In the genomic region with DNA sequence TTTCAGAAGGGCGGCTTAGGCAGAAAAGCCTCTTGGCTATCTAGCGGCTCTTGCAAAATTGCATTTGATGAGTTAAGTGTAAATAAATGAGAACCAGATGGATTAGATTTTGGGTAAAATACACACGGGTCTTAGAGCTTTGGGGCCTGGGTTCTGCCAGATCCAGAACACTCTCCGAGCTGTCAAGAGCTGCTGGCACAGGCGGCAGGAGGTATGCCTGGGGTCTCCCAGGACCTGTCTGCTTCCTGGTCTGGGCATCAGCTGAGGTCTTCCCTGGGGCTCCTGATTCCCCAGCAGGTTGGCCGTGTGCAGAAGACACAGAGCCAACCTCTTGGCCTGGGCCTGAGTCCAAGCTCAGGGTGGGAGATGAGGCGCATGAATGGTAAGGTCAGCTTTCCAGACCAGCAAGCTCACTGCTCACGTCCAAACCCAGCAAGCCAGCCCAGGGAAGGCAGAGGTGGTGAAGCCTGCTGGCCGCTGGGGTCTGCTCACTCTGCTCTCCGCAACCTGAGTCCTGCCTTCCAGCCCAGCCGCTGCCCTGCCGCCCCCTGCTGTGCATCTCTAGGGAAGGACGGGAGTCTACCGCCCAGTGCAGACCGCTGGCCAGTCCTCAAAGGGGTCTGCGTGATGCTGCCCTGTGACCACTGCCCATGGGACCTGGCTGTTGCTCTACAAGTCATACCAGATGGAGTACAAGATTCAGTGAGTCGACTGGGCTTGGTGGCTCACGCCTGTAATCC, we compare ENCODE assay signal across 20 cellular contexts. TPM values are rescaled to one million over a fixed set of nuclear protein-coding genes. Genes with fewer than 3 reads are reported as not detected.
DNase-seq lines count a peak whose midpoint lies in the region; ATAC-seq and TF ChIP-seq lines count a peak whose summit lies in the region.
"Had no signal": no experiment of that assay in that cellular context is flagged by ENCODE, and none has a peak within 500 bp of the region (broad histone marks: within the 10 kb centered on the region; RNA-seq: fewer than 3 reads in every experiment).

No MANE protein-coding gene starts in this region.

- intact Hi-C loops in stomach (cut with DNase I; ENCODE audit: low total_unique reads), result no loop called here

- 42% methylated on average over 3 of the region's 18 CpGs for WGBS in SK-N-SH (ENCODE audit: low lambda C conversion rate)
- 67 to 82% (median 78%) methylated on average over 7 to 18 of the region's 18 CpGs for WGBS in stomach, 5 donors

- no peak overlapping the region for H3K4me3 ChIP-seq in BLaER1 treated with 17β-estradiol and CSF1 and Interleukin-3, amounts not matched to agents 10 nM and 100 nM
- H3K4me3 ChIP-seq in SK-N-SH (ENCODE audit: low read depth in 2 of 2, low read length in 1 of 2) (no peak overlapping the region), fibroblast of villous mesenchyme (ENCODE audit: low read depth, low read length) (no peak overlapping the region), stomach (no peak overlapping the region)
- H3K4me3 ChIP-seq: lower lobe of right lung, SJCRH30, smooth muscle cell, upper lobe of right lung had no signal

- H3K27me3 ChIP-seq in BLaER1 treated with 17β-estradiol and CSF1 and Interleukin-3, amounts not matched to agents 10 nM and 100 nM, result no peaks in the 10 kb centered on the region
- H3K27me3 ChIP-seq in SK-N-SH (ENCODE audit: insufficient read depth), result no peaks in the 10 kb centered on the region
- H3K27me3 ChIP-seq in stomach, result no peaks in the 10 kb centered on the region
- H3K27me3 ChIP-seq: SJCRH30, upper lobe of right lung had no signal

- ATAC-seq in HG03439 (IDR thresholded peaks at IDR 0.05; ENCODE audit: unreplicated experiment) (no peak), GM18511 (IDR thresholded peaks at IDR 0.05; ENCODE audit: unreplicated experiment) (no peak)
- ATAC-seq: lower lobe of right lung, upper lobe of right lung had no signal

- H3K27ac ChIP-seq in BLaER1 treated with 17β-estradiol and CSF1 and Interleukin-3, amounts not matched to agents 10 nM and 100 nM, result peak overlapping the region in 3 of 11 experiments; percentile 78 to 84 (median 82); a peak in 6 of 22 replicates
- H3K27ac ChIP-seq in SK-N-SH (ENCODE audit: low read depth in 2 of 2, low read length in 1 of 2) (peak overlapping the region in 1 of 2 experiments; percentile 89; a peak in 2 of 4 replicates), stomach (peak overlapping the region in 4 of 5 donors; percentile 23 to 68 (median 60))
- H3K27ac ChIP-seq: lower lobe of right lung, SJCRH30, upper lobe of right lung had no signal

- peak overlapping the region in 8 of 11 experiments; percentile 72 to 95 (median 89); a peak in 16 of 22 replicates for H3K4me2 ChIP-seq in BLaER1 treated with 17β-estradiol and CSF1 and Interleukin-3, amounts not matched to agents 10 nM and 100 nM
- H3K4me2 ChIP-seq in SK-N-SH, result no peak overlapping the region
- H3K4me2 ChIP-seq: smooth muscle cell had no signal

- peak in 1 of 2 experiments; percentile 75; a peak in 2 of 4 replicates for TF ChIP-seq EP300 in SK-N-SH (IDR thresholded peaks at IDR 0.05; ENCODE audit: borderline replicate concordance in 1 of 2, low read depth in 1 of 2, low read length in 1 of 2)
- TF ChIP-seq EP300 in stomach (IDR thresholded peaks at IDR 0.05), result no peak

- no peaks in the 10 kb centered on the region for H3K9me3 ChIP-seq in BLaER1 treated with 17β-estradiol and CSF1 and Interleukin-3, amounts not matched to agents 10 nM and 100 nM (replicated peaks in 1 of 11)
- H3K9me3 ChIP-seq in SK-N-SH (no peaks in the 10 kb centered on the region), stomach (no peaks in the 10 kb centered on the region)
- H3K9me3 ChIP-seq: lower lobe of right lung, SJCRH30, upper lobe of right lung had no signal

- POLR2A ChIA-PET in SK-N-SH (lab: Yijun Ruan, JAX), result interaction anchor here (0.8 kb wide), 2 partner anchors 11 to 59 kb away, joined by 3 to 6 read pairs; no protein-coding TSS in a partner anchor

- H3K4me1 ChIP-seq in BLaER1 treated with 17β-estradiol and CSF1 and Interleukin-3, amounts not matched to agents 10 nM and 100 nM, result peaks cover 34 to 97% (median 84%) of the 10 kb centered on the region in 10 experiments
- H3K4me1 ChIP-seq in SK-N-SH (ENCODE audit: control insufficient read depth in 1 of 2, insufficient read depth in 2 of 2, low read depth in 1 of 2, low read length in 1 of 2) (peaks cover 0 to 79% of the 10 kb centered on the region in 2 experiments; a peak in 1 of 4 replicates), stomach (peaks cover 7 to 67% (median 25%) of the 10 kb centered on the region in 4 donors)

- no peak for TF ChIP-seq RAD21 in SK-N-SH (IDR thresholded peaks at IDR 0.05; ENCODE audit: low read length)

- peak; percentile 78 for DNase-seq in SK-N-SH
- peak; percentile 38 for DNase-seq in fibroblast of villous mesenchyme (ENCODE audit: low read depth)
- DNase-seq in stomach, result no peak
- DNase-seq in activated effector memory CD4-positive, alpha-beta T cell treated with Interleukin-2 at 50 U/mL for 16 hours, result no peak
- DNase-seq in T1000 (lab: John Stamatoyannopoulos, UW), result no peak
- DNase-seq: activated CD4-positive, alpha-beta T cell treated with anti-CD3 and anti-CD28 coated beads for 4 hours; activated gamma-delta T cell treated with Interleukin-2 at 50 U/mL for 16 hours; lower lobe of right lung; NCI-H2081; NCI-H526; SJCRH30; stimulated activated CD4-positive, alpha-beta T cell treated with anti-CD3 and anti-CD28 coated beads, Interleukin-4, amount 100 ng/mL, for 4 hours; T-helper 9 cell; upper lobe of right lung had no signal

- TF ChIP-seq POLR2A in stomach (IDR thresholded peaks at IDR 0.05), result no peak

- H4K20me1 ChIP-seq in BLaER1 treated with 17β-estradiol and CSF1 and Interleukin-3, amounts not matched to agents 10 nM and 100 nM, result no peaks in the 10 kb centered on the region
- no peaks in the 10 kb centered on the region for H4K20me1 ChIP-seq in SK-N-SH (ENCODE audit: insufficient read depth)

- H2AFZ ChIP-seq in SK-N-SH (ENCODE audit: low read depth), result no peak overlapping the region

- H3K36me3 ChIP-seq in BLaER1 treated with 17β-estradiol and CSF1 and Interleukin-3, amounts not matched to agents 10 nM and 100 nM, result no peaks in the 10 kb centered on the region
- H3K36me3 ChIP-seq in SK-N-SH (replicated peaks in 1 of 2; ENCODE audit: control insufficient read depth in 1 of 2, insufficient read depth in 2 of 2, low read length in 1 of 2), result no peaks in the 10 kb centered on the region
- no peaks in the 10 kb centered on the region for H3K36me3 ChIP-seq in stomach
- H3K36me3 ChIP-seq: lower lobe of right lung, SJCRH30, upper lobe of right lung had no signal

- peak overlapping the region in 2 of 11 experiments; percentile 35 to 64; a peak in 2 of 22 replicates for H3K9ac ChIP-seq in BLaER1 treated with 17β-estradiol and CSF1 and Interleukin-3, amounts not matched to agents 10 nM and 100 nM
- no peak overlapping the region for H3K9ac ChIP-seq in SK-N-SH

- no peaks in the 10 kb centered on the region for H3K9me2 ChIP-seq in SK-N-SH

- TF ChIP-seq CTCF in SK-N-SH (IDR thresholded peaks at IDR 0.05) (no peak), fibroblast of villous mesenchyme (IDR thresholded peaks at IDR 0.05; ENCODE audit: insufficient read depth, low read depth, low read length) (no peak), stomach (IDR thresholded peaks at IDR 0.05) (no peak)

- H3K79me2 ChIP-seq in SK-N-SH (ENCODE audit: insufficient read depth), result no peaks in the 10 kb centered on the region

- no peaks in the 10 kb centered on the region for H3F3A ChIP-seq in SK-N-SH (replicated peaks; ENCODE audit: insufficient read depth)

- CTCF ChIA-PET in SK-N-SH (lab: Yijun Ruan, JAX), result interaction anchor here (1.0 to 2.3 kb wide), 8 partner anchors 10 to 87 kb away, joined by 3 to 17 read pairs (median 4); no protein-coding TSS in a partner anchor

TF ChIP-seq in SK-N-SH, 30 proteins besides CTCF, POLR2A, EP300 and RAD21:
- TF ChIP-seq FOXJ3 (CRISPR knock-in tag; IDR thresholded peaks at IDR 0.05), result peak; percentile 43; the same call in 1 of the 2 replicates
- TF ChIP-seq RCOR1 (IDR thresholded peaks at IDR 0.05; ENCODE audit: low read length), result peak; percentile 77; the same call in 1 of the 2 replicates
- TF ChIP-seq POLR2AphosphoS5 (IDR thresholded peaks at IDR 0.05; ENCODE audit: low read depth, low read length), result no peak
- TF ChIP-seq, protein P1, sequence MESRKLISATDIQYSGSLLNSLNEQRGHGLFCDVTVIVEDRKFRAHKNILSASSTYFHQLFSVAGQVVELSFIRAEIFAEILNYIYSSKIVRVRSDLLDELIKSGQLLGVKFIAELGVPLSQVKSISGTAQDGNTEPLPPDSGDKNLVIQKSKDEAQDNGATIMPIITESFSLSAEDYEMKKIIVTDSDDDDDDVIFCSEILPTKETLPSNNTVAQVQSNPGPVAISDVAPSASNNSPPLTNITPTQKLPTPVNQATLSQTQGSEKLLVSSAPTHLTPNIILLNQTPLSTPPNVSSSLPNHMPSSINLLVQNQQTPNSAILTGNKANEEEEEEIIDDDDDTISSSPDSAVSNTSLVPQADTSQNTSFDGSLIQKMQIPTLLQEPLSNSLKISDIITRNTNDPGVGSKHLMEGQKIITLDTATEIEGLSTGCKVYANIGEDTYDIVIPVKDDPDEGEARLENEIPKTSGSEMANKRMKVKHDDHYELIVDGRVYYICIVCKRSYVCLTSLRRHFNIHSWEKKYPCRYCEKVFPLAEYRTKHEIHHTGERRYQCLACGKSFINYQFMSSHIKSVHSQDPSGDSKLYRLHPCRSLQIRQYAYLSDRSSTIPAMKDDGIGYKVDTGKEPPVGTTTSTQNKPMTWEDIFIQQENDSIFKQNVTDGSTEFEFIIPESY (IDR thresholded peaks at IDR 0.05; ENCODE audit: borderline replicate concordance, low read depth), result no peak
- TF ChIP-seq MXI1 (IDR thresholded peaks at IDR 0.05; ENCODE audit: low read depth, low read length), result peak; percentile 51; the same call in 1 of the 2 replicates
- peak; percentile 9 for TF ChIP-seq CHD2 (IDR thresholded peaks at IDR 0.05; ENCODE audit: low read length, partially characterized antibody)
- TF ChIP-seq JUND (IDR thresholded peaks at IDR 0.05), result no peak

RNA-seq across cellular contexts. Expression of a gene that starts 44.9 kb away (rescaled TPM):
- polyA plus RNA-seq in SK-N-SH (2012; rRNA removed) (0.06 and 0.56 TPM in 2 replicates), stomach (1 to 10 TPM in 1 of 3 donors, under 1 TPM in 2; 0.31 to 3.0 (median 0.62) TPM)
- polyA plus RNA-seq in SK-N-SH (2012; cell fraction: cytosol; rRNA removed), result 0.15 and 0.22 TPM in 2 replicates
- polyA plus RNA-seq in SK-N-SH (2012; cell fraction: nucleus; rRNA removed), result 0.24 and 0.47 TPM in 2 replicates
- total RNA-seq in fibroblast of villous mesenchyme (not detected in 2 replicates), stomach (1 to 10 TPM; 1.2 to 8.0 (median 2.3) TPM)
- total RNA-seq: OCI-LY7 had no signal
- polyA plus RNA-seq: AG04450 had no signal

Comparison
In these comparisons a context has a peak if more than half of its experiments do, and no peak if none do; other contexts are left out.
1. DNase-seq: peak in SK-N-SH (single experiment) and fibroblast of villous mesenchyme (single experiment); none in stomach (single experiment), activated effector memory CD4-positive, alpha-beta T cell treated with Interleukin-2 at 50 U/mL for 16 hours (single experiment) and T1000 (single experiment).